Comparison of ENCODE assay signal across 1 cellular context in the genomic region with DNA sequence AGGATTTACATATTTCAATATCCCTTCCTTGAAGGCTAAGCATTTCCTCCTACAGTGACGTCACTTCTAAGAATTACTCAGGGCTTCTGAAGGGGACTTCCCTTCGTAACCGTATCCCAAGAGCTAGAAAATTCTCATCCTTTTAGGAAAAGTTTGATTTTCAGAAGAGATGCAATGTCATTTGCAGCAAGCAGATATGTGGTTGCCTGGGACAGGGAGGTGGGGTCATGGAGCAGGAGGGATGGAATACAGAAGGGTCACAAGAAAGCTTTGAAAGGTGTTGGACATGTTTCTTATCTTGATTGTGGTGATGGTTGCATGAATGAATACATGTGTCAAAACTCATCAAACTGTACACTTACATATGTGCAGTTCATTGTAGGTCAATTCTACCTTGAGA.
TF ChIP-seq lines count a peak whose summit lies in the region.

No MANE protein-coding gene starts in this region.

TF ChIP-seq in K562, 482 proteins besides CTCF, POLR2A, EP300 and RAD21 (continued from another document):
- TF ChIP-seq, protein P1, sequence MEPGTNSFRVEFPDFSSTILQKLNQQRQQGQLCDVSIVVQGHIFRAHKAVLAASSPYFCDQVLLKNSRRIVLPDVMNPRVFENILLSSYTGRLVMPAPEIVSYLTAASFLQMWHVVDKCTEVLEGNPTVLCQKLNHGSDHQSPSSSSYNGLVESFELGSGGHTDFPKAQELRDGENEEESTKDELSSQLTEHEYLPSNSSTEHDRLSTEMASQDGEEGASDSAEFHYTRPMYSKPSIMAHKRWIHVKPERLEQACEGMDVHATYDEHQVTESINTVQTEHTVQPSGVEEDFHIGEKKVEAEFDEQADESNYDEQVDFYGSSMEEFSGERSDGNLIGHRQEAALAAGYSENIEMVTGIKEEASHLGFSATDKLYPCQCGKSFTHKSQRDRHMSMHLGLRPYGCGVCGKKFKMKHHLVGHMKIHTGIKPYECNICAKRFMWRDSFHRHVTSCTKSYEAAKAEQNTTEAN (CRISPR knock-in tag; IDR thresholded peaks at IDR 0.05) = no peak
- TF ChIP-seq ZNF347 (CRISPR knock-in tag; IDR thresholded peaks at IDR 0.05; ENCODE audit: low read depth) (no peak), CREM (IDR thresholded peaks at IDR 0.05; ENCODE audit: low read depth) (peak; percentile 72), MCM2 (IDR thresholded peaks at IDR 0.05; ENCODE audit: low read depth) (no peak), FOXK2 (conservative IDR thresholded peaks at IDR 0.05 in 1 of 2, IDR thresholded peaks at IDR 0.05 in 1 of 2; ENCODE audit: low read depth in 2 of 2) (no peak), JUND (IDR thresholded peaks at IDR 0.05; ENCODE audit: borderline replicate concordance, low read depth, low read length) (peak; percentile 72; the same call in 1 of the 2 replicates), JUND (tag; IDR thresholded peaks at IDR 0.05; ENCODE audit: borderline replicate concordance, low read depth, low read length) (peak; percentile 81; the same call in 2 of the 3 replicates), BHLHE40 (IDR thresholded peaks at IDR 0.05; ENCODE audit: low read length) (no peak), CREB1 (IDR thresholded peaks at IDR 0.05) (no peak; the same call in 1 of the 2 replicates), CREB1 (CRISPR knock-in tag; IDR thresholded peaks at IDR 0.05) (no peak; the same call in 1 of the 2 replicates), THAP12 (CRISPR knock-in tag; IDR thresholded peaks at IDR 0.05) (no peak), PBX2 (CRISPR knock-in tag; IDR thresholded peaks at IDR 0.05; ENCODE audit: low read depth) (no peak), PBX2 (tag; conservative IDR thresholded peaks at IDR 0.05; ENCODE audit: low read depth) (no peak), ZNF592 (IDR thresholded peaks at IDR 0.05) (no peak), ATF7 (IDR thresholded peaks at IDR 0.05) (peak; percentile 97), ZNF140 (CRISPR knock-in tag; IDR thresholded peaks at IDR 0.05) (no peak), FOXP1 (CRISPR knock-in tag; IDR thresholded peaks at IDR 0.05) (no peak), PTRF (tag; IDR thresholded peaks at IDR 0.05) (no peak), RFX1 (IDR thresholded peaks at IDR 0.05) (no peak), BRCA1 (IDR thresholded peaks at IDR 0.05) (no peak), BRCA1 (CRISPR knock-in tag; IDR thresholded peaks at IDR 0.05) (no peak), ZNF384 (IDR thresholded peaks at IDR 0.05; ENCODE audit: low read depth, low read length) (no peak), HMG20B (CRISPR knock-in tag; IDR thresholded peaks at IDR 0.05) (no peak), DNMT1 (IDR thresholded peaks at IDR 0.05) (no peak), BACH1 (tag; IDR thresholded peaks at IDR 0.05) (0 out of 2 replicates have a peak, but pooled peaks have one; percentile 23), NFIX (CRISPR knock-in tag; IDR thresholded peaks at IDR 0.05; ENCODE audit: low read depth) (no peak), MCM7 (IDR thresholded peaks at IDR 0.05) (no peak), NBN (IDR thresholded peaks at IDR 0.05; ENCODE audit: low read depth) (0 out of 2 replicates have a peak, but pooled peaks have one; percentile 37), SIX5 (IDR thresholded peaks at IDR 0.05; ENCODE audit: borderline replicate concordance in 1 of 2, insufficient read depth in 1 of 2, low read depth in 1 of 2, low read length in 2 of 2) (no peak), CBX3 (IDR thresholded peaks at IDR 0.05; ENCODE audit: borderline replicate concordance in 1 of 2, low read length in 2 of 2) (no peak), CSDE1 (IDR thresholded peaks at IDR 0.05) (no peak), ZNF354B (CRISPR knock-in tag; IDR thresholded peaks at IDR 0.05) (no peak), RAD51 (IDR thresholded peaks at IDR 0.05; ENCODE audit: borderline replicate concordance, low read depth) (no peak), SP2 (IDR thresholded peaks at IDR 0.05; ENCODE audit: extremely low read depth, low read depth, low read length, poor library complexity, severe bottlenecking) (no peak), ZNF445 (CRISPR knock-in tag; IDR thresholded peaks at IDR 0.05; ENCODE audit: low read depth) (no peak), MECOM (CRISPR knock-in tag; IDR thresholded peaks at IDR 0.05) (no peak), GATA2 (CRISPR knock-in tag; IDR thresholded peaks at IDR 0.05) (no peak), ZFP36 (IDR thresholded peaks at IDR 0.05; ENCODE audit: low read depth, low read length, partially characterized antibody) (no peak), CBX8 (IDR thresholded peaks at IDR 0.05; ENCODE audit: borderline replicate concordance, extremely low read depth, low read depth, low read length, poor library complexity, severe bottlenecking) (no peak), HLTF (IDR thresholded peaks at IDR 0.05) (no peak), ZKSCAN8 (CRISPR knock-in tag; IDR thresholded peaks at IDR 0.05) (no peak), SMAD4 (CRISPR knock-in tag; conservative IDR thresholded peaks at IDR 0.05) (no peak), KAT8 (IDR thresholded peaks at IDR 0.05; ENCODE audit: low read depth) (no peak), CHD1 (IDR thresholded peaks at IDR 0.05; ENCODE audit: low read length) (no peak), KLF16 (IDR thresholded peaks at IDR 0.05) (no peak)
- TF ChIP-seq, protein P2, sequence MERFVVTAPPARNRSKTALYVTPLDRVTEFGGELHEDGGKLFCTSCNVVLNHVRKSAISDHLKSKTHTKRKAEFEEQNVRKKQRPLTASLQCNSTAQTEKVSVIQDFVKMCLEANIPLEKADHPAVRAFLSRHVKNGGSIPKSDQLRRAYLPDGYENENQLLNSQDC (CRISPR knock-in tag; IDR thresholded peaks at IDR 0.05) = no peak
- TF ChIP-seq, protein P3, sequence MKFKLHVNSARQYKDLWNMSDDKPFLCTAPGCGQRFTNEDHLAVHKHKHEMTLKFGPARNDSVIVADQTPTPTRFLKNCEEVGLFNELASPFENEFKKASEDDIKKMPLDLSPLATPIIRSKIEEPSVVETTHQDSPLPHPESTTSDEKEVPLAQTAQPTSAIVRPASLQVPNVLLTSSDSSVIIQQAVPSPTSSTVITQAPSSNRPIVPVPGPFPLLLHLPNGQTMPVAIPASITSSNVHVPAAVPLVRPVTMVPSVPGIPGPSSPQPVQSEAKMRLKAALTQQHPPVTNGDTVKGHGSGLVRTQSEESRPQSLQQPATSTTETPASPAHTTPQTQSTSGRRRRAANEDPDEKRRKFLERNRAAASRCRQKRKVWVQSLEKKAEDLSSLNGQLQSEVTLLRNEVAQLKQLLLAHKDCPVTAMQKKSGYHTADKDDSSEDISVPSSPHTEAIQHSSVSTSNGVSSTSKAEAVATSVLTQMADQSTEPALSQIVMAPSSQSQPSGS (CRISPR knock-in tag; IDR thresholded peaks at IDR 0.05) = no peak
- TF ChIP-seq, protein P4, sequence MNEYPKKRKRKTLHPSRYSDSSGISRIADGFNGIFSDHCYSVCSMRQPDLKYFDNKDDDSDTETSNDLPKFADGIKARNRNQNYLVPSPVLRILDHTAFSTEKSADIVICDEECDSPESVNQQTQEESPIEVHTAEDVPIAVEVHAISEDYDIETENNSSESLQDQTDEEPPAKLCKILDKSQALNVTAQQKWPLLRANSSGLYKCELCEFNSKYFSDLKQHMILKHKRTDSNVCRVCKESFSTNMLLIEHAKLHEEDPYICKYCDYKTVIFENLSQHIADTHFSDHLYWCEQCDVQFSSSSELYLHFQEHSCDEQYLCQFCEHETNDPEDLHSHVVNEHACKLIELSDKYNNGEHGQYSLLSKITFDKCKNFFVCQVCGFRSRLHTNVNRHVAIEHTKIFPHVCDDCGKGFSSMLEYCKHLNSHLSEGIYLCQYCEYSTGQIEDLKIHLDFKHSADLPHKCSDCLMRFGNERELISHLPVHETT (CRISPR knock-in tag; conservative IDR thresholded peaks at IDR 0.05 in 1 of 2, IDR thresholded peaks at IDR 0.05 in 1 of 2) = no peak
